32 cellular contexts compared by ENCODE assay signal in genomic region chr21:17727361-17727760, GRCh38.
"Had no signal": no experiment of that assay in that cellular context is flagged by ENCODE, and none has a peak within 500 bp of the region (broad histone marks: within the 10 kb centered on the region; RNA-seq: fewer than 3 reads in every experiment).

No MANE protein-coding gene starts in this region.

- H3K4me3 ChIP-seq: adrenal gland, ascending aorta, body of pancreas, breast epithelium, cardiac muscle cell had no signal

- ATAC-seq: activated naive CD4-positive, alpha-beta T cell treated with anti-CD3 and anti-CD28 coated beads, Interleukin-2, amount 50 U/mL, for 72 hours; activated naive CD8-positive, alpha-beta T cell treated with anti-CD3 and anti-CD28 coated beads, Interleukin-2, amount 50 U/mL, for 24 hours; activated T-cell treated with anti-CD3 and anti-CD28 coated beads, Interleukin-2, amount 50 U/mL, for 4 hours; activated T-cell treated with anti-CD3 and anti-CD28 coated beads, Interleukin-2, amount 50 U/mL, for 72 hours; activated T-helper 17 cell treated with anti-CD3 and anti-CD28 coated beads, Interleukin-2, amount 50 U/mL, for 72 hours; body of pancreas had no signal

- H3K4me1 ChIP-seq: adrenal gland, ascending aorta, body of pancreas, breast epithelium had no signal

- H3K27me3 ChIP-seq: adrenal gland, ascending aorta, body of pancreas, brain microvascular endothelial cell, breast epithelium, cardiac muscle cell had no signal

- DNase-seq: activated effector memory CD4-positive, alpha-beta T cell treated with anti-CD3 and anti-CD28 coated beads, Interleukin-2, amount 50 U/mL, for 16 hours; activated effector memory CD4-positive, alpha-beta T cell treated with Interleukin-2 at 50 U/mL for 16 hours; activated gamma-delta T cell; activated gamma-delta T cell treated with Interleukin-2 at 50 U/mL for 16 hours; activated naive CD4-positive, alpha-beta T cell; activated naive CD4-positive, alpha-beta T cell treated with anti-CD3 and anti-CD28 coated beads for 36 hours; activated naive CD4-positive, alpha-beta T cell treated with anti-CD3 and anti-CD28 coated beads, Interleukin-2, amount 10 ng/mL, durations not matched to agents 7 days and 5 days; activated naive CD4-positive, alpha-beta T cell treated with anti-CD3 and anti-CD28 coated beads, Interleukin-2, amount 50 U/mL, for 16 hours; activated naive CD4-positive, alpha-beta T cell treated with Interleukin-2 at 50 U/mL for 16 hours; activated naive CD8-positive, alpha-beta T cell treated with anti-CD3 and anti-CD28 coated beads for 36 hours; activated naive CD8-positive, alpha-beta T cell treated with anti-CD3 and anti-CD28 coated beads, Interleukin-2, amount 10 ng/mL, durations not matched to agents 7 days and 5 days; activated naive CD8-positive, alpha-beta T cell treated with anti-CD3 and anti-CD28 coated beads, Interleukin-2, amount 50 U/mL, for 24 hours; activated T-cell treated with anti-CD3 and anti-CD28 coated beads, Interleukin-2, amount 50 U/mL, for 1 hour; activated T-cell treated with anti-CD3 and anti-CD28 coated beads, Interleukin-2, amount 50 U/mL, for 24 hours; activated T-cell treated with anti-CD3 and anti-CD28 coated beads, Interleukin-2, amount 50 U/mL, for 4 hours; activated T-cell treated with anti-CD3 and anti-CD28 coated beads, Interleukin-2, amount 50 U/mL, for 48 hours; activated T-cell treated with anti-CD3 and anti-CD28 coated beads, Interleukin-2, amount 50 U/mL, for 72 hours; adrenal gland; amniotic stem cell; amygdala; anterior cingulate cortex; aorta; body of pancreas; brain microvascular endothelial cell; caudate nucleus; central memory CD4-positive, alpha-beta T cell; cerebellar nuclear complex had no signal

- H3K27ac ChIP-seq: adrenal gland, ascending aorta, body of pancreas, brain microvascular endothelial cell, breast epithelium, cardiac muscle cell had no signal

- H3K36me3 ChIP-seq: adrenal gland, ascending aorta, brain microvascular endothelial cell, breast epithelium, cardiac muscle cell had no signal

- H3K9me3 ChIP-seq: adrenal gland, ascending aorta, body of pancreas, breast epithelium had no signal
